17 cellular contexts compared by ENCODE assay signal in genomic region chr2:239962890-239963591, GRCh38.
A peak's percentile ranks its signal among the peaks of the same experiment; 100 is the strongest.
DNase-seq lines count a peak whose midpoint lies in the region; ATAC-seq and TF ChIP-seq lines count a peak whose summit lies in the region.
"Had no signal": no experiment of that assay in that cellular context is flagged by ENCODE, and none has a peak within 500 bp of the region (broad histone marks: within the 10 kb centered on the region; RNA-seq: fewer than 3 reads in every experiment).

No MANE protein-coding gene starts in this region.

- no peak overlapping the region for H3K14ac ChIP-seq in H9 (ENCODE audit: insufficient read depth, low read length)

- H3K9me3 ChIP-seq in BLaER1 (no peaks in the 10 kb centered on the region), H9 (ENCODE audit: control insufficient read depth, low read depth, low read length) (no peaks in the 10 kb centered on the region)
- H3K9me3 ChIP-seq: BLaER1 treated with 17β-estradiol and CSF1 and Interleukin-3, amounts not matched to agents 10 nM and 100 nM had no signal

- no peaks in the 10 kb centered on the region for H3K79me1 ChIP-seq in H9 (ENCODE audit: insufficient read depth, low read depth, low read length, poor library complexity, severe bottlenecking)

- H3K4me2 ChIP-seq in BLaER1 (no peak overlapping the region), H9 (ENCODE audit: insufficient read depth, insufficient read length, low read length) (no peak overlapping the region)

- H2BK20ac ChIP-seq in H9 (ENCODE audit: low read depth, low read length, poor library complexity, severe bottlenecking), result no peak overlapping the region

- no peaks in the 10 kb centered on the region for H3K79me2 ChIP-seq in H9 (ENCODE audit: insufficient read depth, low read length)

- ATAC-seq in activated CD8-positive, alpha-beta T cell treated with anti-CD3 and anti-CD28 coated beads for 36 hours, result no peak
- ATAC-seq: PC-3 had no signal

- no peak overlapping the region for H3K9ac ChIP-seq in BLaER1
- H3K9ac ChIP-seq in H9 (ENCODE audit: extremely low read depth, insufficient read length, low read length), result no peak overlapping the region

- H3K27ac Mint-ChIP-seq in H9, result peak overlapping the region in 2 of 3 experiments; percentile 88; a peak in 4 of 7 replicates
- peak overlapping the region; percentile 73 for H3K27ac Mint-ChIP-seq in progenitor cell of endocrine pancreas
- no peak overlapping the region for H3K27ac Mint-ChIP-seq in activated CD8-positive, alpha-beta T cell treated with anti-CD3 and anti-CD28 coated beads for 36 hours
- H3K27ac Mint-ChIP-seq: HFFc6 had no signal

- H3K56ac ChIP-seq in H9 (ENCODE audit: insufficient read length, low read depth, low read length), result no peak overlapping the region

- H3K36me3 Mint-ChIP-seq in H9 (ENCODE audit: insufficient read depth in 1 of 3, low read depth in 3 of 3) (peaks cover 24 to 47% (median 42%) of the 10 kb centered on the region in 3 experiments), progenitor cell of endocrine pancreas (ENCODE audit: insufficient read depth) (peaks cover 12% of the 10 kb centered on the region)
- peaks cover 31% of the 10 kb centered on the region for H3K36me3 Mint-ChIP-seq in activated CD8-positive, alpha-beta T cell treated with anti-CD3 and anti-CD28 coated beads for 36 hours (ENCODE audit: low read depth)

- H3K4me1 ChIP-seq in BLaER1 (peaks cover 38% of the 10 kb centered on the region), H9 (ENCODE audit: insufficient read depth, low read length) (no peaks in the 10 kb centered on the region)

- no peak overlapping the region for H3K4me3 Mint-ChIP-seq in H9
- H3K4me3 Mint-ChIP-seq in progenitor cell of endocrine pancreas (ENCODE audit: low read depth), result no peak overlapping the region
- H3K4me3 Mint-ChIP-seq in activated CD8-positive, alpha-beta T cell treated with anti-CD3 and anti-CD28 coated beads for 36 hours, result no peak overlapping the region
- H3K4me3 Mint-ChIP-seq: CD8-positive, alpha-beta memory T cell; HFFc6 had no signal

- POLR2A ChIA-PET in activated CD8-positive, alpha-beta T cell treated with anti-CD3 and anti-CD28 coated beads for 36 hours (lab: Charles Lee), result no interaction called here

- no peak overlapping the region for H4K91ac ChIP-seq in H9 (ENCODE audit: insufficient read length, low read depth, low read length)

- DNase-seq in H9 (no peak), globus pallidus (ENCODE audit: low spot score) (peak; percentile 69), progenitor cell of endocrine pancreas (ENCODE audit: low spot score, unreplicated experiment) (no peak), NCI-H2081 (lab: John Stamatoyannopoulos, UW) (no peak)
- no peak for DNase-seq in stimulated activated CD4-positive, alpha-beta T cell treated with anti-CD3 and anti-CD28 coated beads, Interleukin-2, amount 100 ng/mL, for 48 hours
- no peak for DNase-seq in activated CD8-positive, alpha-beta T cell treated with anti-CD3 and anti-CD28 coated beads for 36 hours
- DNase-seq: CD8-positive, alpha-beta memory T cell; HFFc6; IMR-90; Karpas-422; NCI-H1417 treated with DMSO at 0.1 percent for 48 hours; NCI-H187 treated with DMSO at 0.1 percent for 48 hours; NCI-H345; NCI-H524 treated with DMSO at 0.1 percent for 48 hours; PC-3 had no signal

- no peak overlapping the region for H2BK12ac ChIP-seq in H9 (ENCODE audit: insufficient read length, low read depth, low read length)

- no peak overlapping the region for H4K8ac ChIP-seq in H9 (replicated peaks; ENCODE audit: insufficient read length, low read depth, low read length)

- H3K27me3 Mint-ChIP-seq in H9 (ENCODE audit: low read depth) (no peaks in the 10 kb centered on the region; the same call in none of the 2 replicates), progenitor cell of endocrine pancreas (no peaks in the 10 kb centered on the region)
- no peaks in the 10 kb centered on the region for H3K27me3 Mint-ChIP-seq in activated CD8-positive, alpha-beta T cell treated with anti-CD3 and anti-CD28 coated beads for 36 hours
- H3K27me3 Mint-ChIP-seq: CD8-positive, alpha-beta memory T cell had no signal

- no peak overlapping the region for H2BK120ac ChIP-seq in H9 (ENCODE audit: low read depth, low read length, poor library complexity, severe bottlenecking)

- H4K20me1 ChIP-seq in BLaER1 (no peaks in the 10 kb centered on the region), H9 (ENCODE audit: control insufficient read depth, insufficient read depth, insufficient read length) (no peaks in the 10 kb centered on the region)

- no peaks in the 10 kb centered on the region for H3K27me3 ChIP-seq in BLaER1
- no peaks in the 10 kb centered on the region for H3K27me3 ChIP-seq in H9 (ENCODE audit: insufficient read depth, low read length)
- H3K27me3 ChIP-seq: BLaER1 treated with 17β-estradiol and CSF1 and Interleukin-3, amounts not matched to agents 10 nM and 100 nM had no signal

- no peak overlapping the region for H2BK15ac ChIP-seq in H9 (ENCODE audit: low read depth, low read length)

- no peak overlapping the region for H4K5ac ChIP-seq in H9 (ENCODE audit: insufficient read length, low read depth, low read length)

- H3K18ac ChIP-seq in H9 (ENCODE audit: insufficient read length, low read depth, low read length), result no peak overlapping the region

- no peaks in the 10 kb centered on the region for H3K9me3 Mint-ChIP-seq in H9
- no peaks in the 10 kb centered on the region for H3K9me3 Mint-ChIP-seq in progenitor cell of endocrine pancreas (ENCODE audit: low read depth)
- no peaks in the 10 kb centered on the region for H3K9me3 Mint-ChIP-seq in activated CD8-positive, alpha-beta T cell treated with anti-CD3 and anti-CD28 coated beads for 36 hours
- H3K9me3 Mint-ChIP-seq: CD8-positive, alpha-beta memory T cell; HFFc6 had no signal

- no peak overlapping the region for H2AK5ac ChIP-seq in H9 (ENCODE audit: insufficient read length, low read length)

- no peak overlapping the region for H2AFZ ChIP-seq in H9 (ENCODE audit: low read length)

- H3K27ac ChIP-seq in BLaER1 (peak overlapping the region; percentile 75; the same call in 1 of the 2 replicates), H9 (ENCODE audit: insufficient read length, low read depth, low read length) (no peak overlapping the region)

- no peak overlapping the region for H3T11ph ChIP-seq in H9 (ENCODE audit: low read length)

- intact Hi-C loops in activated CD8-positive, alpha-beta T cell treated with anti-CD3 and anti-CD28 coated beads for 36 hours (cut with micrococcal nuclease), result no loop called here

- H3K4me1 Mint-ChIP-seq in H9 (peaks cover 4 to 14% of the 10 kb centered on the region in 2 experiments; a peak in 3 of 4 replicates), progenitor cell of endocrine pancreas (ENCODE audit: low read depth) (no peaks in the 10 kb centered on the region)
- H3K4me1 Mint-ChIP-seq in activated CD8-positive, alpha-beta T cell treated with anti-CD3 and anti-CD28 coated beads for 36 hours (ENCODE audit: low read depth), result no peaks in the 10 kb centered on the region
- H3K4me1 Mint-ChIP-seq: CD8-positive, alpha-beta memory T cell had no signal

- H3K4me3 ChIP-seq in BLaER1, result no peak overlapping the region
- H3K4me3 ChIP-seq: BLaER1 treated with 17β-estradiol and CSF1 and Interleukin-3, amounts not matched to agents 10 nM and 100 nM had no signal

- TF ChIP-seq CTCF in H9 (conservative IDR thresholded peaks at IDR 0.05), result no peak
- TF ChIP-seq CTCF in progenitor cell of endocrine pancreas (IDR thresholded peaks at IDR 0.05; ENCODE audit: unreplicated experiment), result no peak
- TF ChIP-seq CTCF in activated CD8-positive, alpha-beta T cell treated with anti-CD3 and anti-CD28 coated beads for 36 hours (IDR thresholded peaks at IDR 0.05), result no peak

- no peaks in the 10 kb centered on the region for H3K23me2 ChIP-seq in H9 (ENCODE audit: insufficient read length, low read depth, low read length, poor library complexity, severe bottlenecking)

- no CpG with 5 or more reads among the region's 11 CpGs for WGBS in H9 (ENCODE audit: extremely low coverage, insufficient read length, low lambda C conversion rate)

- CTCF ChIA-PET in activated CD8-positive, alpha-beta T cell treated with anti-CD3 and anti-CD28 coated beads for 36 hours (lab: Charles Lee), result interaction anchor here (1.0 to 1.1 kb wide), 2 partner anchors 9 to 50 kb away, joined by 3 read pairs; no protein-coding TSS in a partner anchor

- no peak overlapping the region for H2BK5ac ChIP-seq in H9 (ENCODE audit: insufficient read length, low read length)

- no peak overlapping the region for H3K4ac ChIP-seq in H9 (ENCODE audit: low read depth, low read length)

- H3K23ac ChIP-seq in H9 (ENCODE audit: insufficient read length, low read depth, low read length), result no peak overlapping the region

- peaks cover 92% of the 10 kb centered on the region for H3K36me3 ChIP-seq in BLaER1
